25 cellular contexts compared by ENCODE assay signal in genomic region chr2:145088733-145089132, GRCh38.
"Had no signal": no experiment of that assay in that cellular context is flagged by ENCODE, and none has a peak within 500 bp of the region (broad histone marks: within the 10 kb centered on the region; RNA-seq: fewer than 3 reads in every experiment).

No MANE protein-coding gene starts in this region.

- DNase-seq: activated CD4-positive, alpha-beta T cell treated with anti-CD3 and anti-CD28 coated beads, Interleukin-2, amount 10 ng/mL, durations not matched to agents 24 days and 14 days; activated CD4-positive, CD25-positive, alpha-beta regulatory T cell treated with anti-CD3 and anti-CD28 coated beads, Interleukin-2, amount 50 U/mL, for 72 hours; activated CD8-positive, alpha-beta T cell treated with anti-CD3 and anti-CD28 coated beads for 36 hours; activated gamma-delta T cell treated with Interleukin-2 at 50 U/mL for 16 hours; activated naive CD4-positive, alpha-beta T cell treated with anti-CD3 and anti-CD28 coated beads, Interleukin-2, amount 50 U/mL, for 16 hours; activated T-cell treated with anti-CD3 and anti-CD28 coated beads, Interleukin-2, amount 50 U/mL, for 4 hours; amygdala; colonic mucosa; effector CD8-positive, alpha-beta T cell; esophagus squamous epithelium; foreskin melanocyte; left lung; lower lobe of right lung; mesenchymal stem cell; posterior cingulate gyrus; right cardiac atrium; stimulated activated CD4-positive, alpha-beta T cell treated with anti-CD3 and anti-CD28 coated beads, Interleukin-15, amount 100 ng/mL, for 24 hours; stimulated activated CD4-positive, alpha-beta T cell treated with anti-CD3 and anti-CD28 coated beads, Interleukin-2, amount 100 ng/mL, for 24 hours; stimulated activated naive B cell treated with anti-CD40 and anti-IgM and Interleukin-4, amounts not matched to agents 10 μg/mL and 1 μg/mL and 100 μg/mL, for 72 hours; stomach; tibial artery had no signal

- FAIRE-seq: endometrium, islet of Langerhans had no signal

- ATAC-seq: activated CD8-positive, alpha-beta T cell treated with anti-CD3 and anti-CD28 coated beads for 36 hours; activated T-cell treated with anti-CD3 and anti-CD28 coated beads, Interleukin-2, amount 50 U/mL, for 4 hours; activated T-helper 17 cell treated with anti-CD3 and anti-CD28 coated beads, Interleukin-2, amount 50 U/mL, for 72 hours; left lung; lower lobe of right lung; natural killer cell treated with Interleukin-12 subunit alpha and Interleukin-12 subunit beta and Interleukin-15 and Interleukin-18, amount 100 ng/mL, for 72 hours; right cardiac atrium; stimulated activated naive B cell treated with anti-CD40 and anti-IgM and Interleukin-4, amounts not matched to agents 10 μg/mL and 1 μg/mL and 100 μg/mL, for 72 hours had no signal

- H3K4me3 ChIP-seq: colonic mucosa, esophagus squamous epithelium, left lung, lower lobe of right lung, stomach, tibial artery had no signal
